In the genomic region with DNA sequence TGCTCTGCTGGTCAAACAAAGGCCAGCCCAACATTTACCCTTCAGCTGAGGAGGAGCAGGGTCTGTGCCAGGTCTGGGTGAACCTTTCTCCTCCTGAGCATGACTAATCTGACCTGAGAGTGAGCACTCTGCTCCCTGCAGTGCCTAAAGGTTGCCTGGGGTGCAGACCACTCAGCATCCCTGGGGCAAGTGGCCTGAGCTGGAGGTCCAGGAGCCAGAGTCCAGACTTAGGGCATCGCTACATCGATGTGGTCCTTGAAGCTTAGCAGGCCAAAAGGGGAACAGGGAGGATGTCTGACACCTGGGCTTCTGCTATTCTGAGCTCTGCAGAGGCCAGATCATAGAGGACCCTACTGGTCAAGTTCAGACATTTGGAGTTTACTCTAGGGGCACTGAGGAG, we compare ENCODE assay signal across 32 cellular contexts.
"Had no signal": no experiment of that assay in that cellular context is flagged by ENCODE, and none has a peak within 500 bp of the region (broad histone marks: within the 10 kb centered on the region; RNA-seq: fewer than 3 reads in every experiment).

No MANE protein-coding gene starts in this region.

- H3K4me1 ChIP-seq: ascending aorta, breast epithelium, colonic mucosa, gastrocnemius medialis, heart left ventricle had no signal

- H3K27ac Mint-ChIP-seq: activated B cell treated with CpG ODN at 0.5 μM for 24 hours; activated CD4-positive, alpha-beta memory T cell treated with anti-CD3 and anti-CD28 coated beads for 36 hours; activated CD8-positive, alpha-beta memory T cell treated with anti-CD3 and anti-CD28 coated beads, Interleukin-2, amount 10 ng/mL, durations not matched to agents 7 days and 5 days; activated CD8-positive, alpha-beta T cell treated with anti-CD3 and anti-CD28 coated beads, Interleukin-2, amount 10 ng/mL, durations not matched to agents 7 days and 5 days; activated naive CD8-positive, alpha-beta T cell; activated T-helper 17 cell treated with anti-CD3 and anti-CD28 coated beads, Interleukin-2, amount 50 U/mL, for 72 hours; brain; T-cell; T-helper 1 cell treated with Interleukin-12 subunit alpha and Interleukin-12 subunit beta and Interleukin-4 antibody, amounts not matched to agents 30 μg/mL and 1 μg/mL, for 36 hours had no signal

- DNase-seq: activated B cell treated with CpG ODN at 0.5 μM for 24 hours; activated CD4-positive, alpha-beta memory T cell treated with anti-CD3 and anti-CD28 coated beads for 36 hours; activated CD4-positive, alpha-beta T cell treated with anti-CD3 and anti-CD28 coated beads for 48 hours; activated CD8-positive, alpha-beta memory T cell treated with anti-CD3 and anti-CD28 coated beads, Interleukin-2, amount 10 ng/mL, durations not matched to agents 7 days and 5 days; activated CD8-positive, alpha-beta T cell treated with anti-CD3 and anti-CD28 coated beads, Interleukin-2, amount 10 ng/mL, durations not matched to agents 7 days and 5 days; activated effector memory CD4-positive, alpha-beta T cell treated with Interleukin-2 at 50 U/mL for 16 hours; activated gamma-delta T cell treated with Interleukin-2 at 50 U/mL for 16 hours; activated naive CD4-positive, alpha-beta T cell treated with anti-CD3 and anti-CD28 coated beads, Interleukin-2, amount 50 U/mL, for 16 hours; activated naive CD4-positive, alpha-beta T cell treated with Interleukin-2 at 50 U/mL for 16 hours; activated T-cell treated with anti-CD3 and anti-CD28 coated beads, Interleukin-2, amount 50 U/mL, for 4 hours; central memory CD4-positive, alpha-beta T cell; cerebellar nuclear complex; colonic mucosa; effector memory CD4-positive, alpha-beta T cell; erythroblast; foreskin keratinocyte; gastrocnemius medialis; glutamatergic neuron; heart left ventricle; SW 1271; T-cell; T1000; WERI-Rb-1 had no signal

- H3K9me3 Mint-ChIP-seq: activated B cell treated with CpG ODN at 0.5 μM for 24 hours; activated CD4-positive, alpha-beta memory T cell treated with anti-CD3 and anti-CD28 coated beads for 36 hours; activated T-cell treated with anti-CD3 and anti-CD28 coated beads, Interleukin-2, amount 50 U/mL, for 4 hours; activated T-helper 17 cell treated with anti-CD3 and anti-CD28 coated beads, Interleukin-2, amount 50 U/mL, for 72 hours; brain; T-cell; T-helper 1 cell treated with Interleukin-12 subunit alpha and Interleukin-12 subunit beta and Interleukin-4 antibody, amounts not matched to agents 30 μg/mL and 1 μg/mL, for 36 hours had no signal

- H3K36me3 ChIP-seq: ascending aorta, breast epithelium, cardiac muscle cell, colonic mucosa, esophagus muscularis mucosa, gastrocnemius medialis, heart left ventricle, WERI-Rb-1 had no signal

- H3K4me3 ChIP-seq: ascending aorta, breast epithelium, cardiac muscle cell, colonic mucosa, esophagus muscularis mucosa, gastrocnemius medialis, heart left ventricle had no signal

- H3K27me3 ChIP-seq: ascending aorta, breast epithelium, cardiac muscle cell, colonic mucosa, gastrocnemius medialis, heart left ventricle had no signal

- H3K36me3 Mint-ChIP-seq: activated CD4-positive, alpha-beta memory T cell treated with anti-CD3 and anti-CD28 coated beads for 36 hours; activated CD8-positive, alpha-beta memory T cell treated with anti-CD3 and anti-CD28 coated beads, Interleukin-2, amount 10 ng/mL, durations not matched to agents 7 days and 5 days; activated naive CD8-positive, alpha-beta T cell; brain; T-cell had no signal

- H3K9me3 ChIP-seq: ascending aorta, breast epithelium, colonic mucosa, esophagus muscularis mucosa, gastrocnemius medialis, heart left ventricle had no signal

- H3K4me1 Mint-ChIP-seq: activated CD8-positive, alpha-beta memory T cell treated with anti-CD3 and anti-CD28 coated beads, Interleukin-2, amount 10 ng/mL, durations not matched to agents 7 days and 5 days; activated T-helper 17 cell treated with anti-CD3 and anti-CD28 coated beads, Interleukin-2, amount 50 U/mL, for 72 hours; T-cell had no signal

- H3K4me3 Mint-ChIP-seq: activated B cell treated with CpG ODN at 0.5 μM for 24 hours; activated CD4-positive, alpha-beta memory T cell treated with anti-CD3 and anti-CD28 coated beads for 36 hours; activated CD8-positive, alpha-beta memory T cell treated with anti-CD3 and anti-CD28 coated beads, Interleukin-2, amount 10 ng/mL, durations not matched to agents 7 days and 5 days; activated CD8-positive, alpha-beta T cell treated with anti-CD3 and anti-CD28 coated beads, Interleukin-2, amount 10 ng/mL, durations not matched to agents 7 days and 5 days; activated naive CD8-positive, alpha-beta T cell; activated T-cell treated with anti-CD3 and anti-CD28 coated beads, Interleukin-2, amount 50 U/mL, for 4 hours; activated T-helper 17 cell treated with anti-CD3 and anti-CD28 coated beads, Interleukin-2, amount 50 U/mL, for 72 hours; brain; T-cell; T-helper 1 cell treated with Interleukin-12 subunit alpha and Interleukin-12 subunit beta and Interleukin-4 antibody, amounts not matched to agents 30 μg/mL and 1 μg/mL, for 36 hours had no signal

- H3K27ac ChIP-seq: ascending aorta, breast epithelium, cardiac muscle cell, colonic mucosa, esophagus muscularis mucosa, foreskin keratinocyte, gastrocnemius medialis, heart left ventricle, WERI-Rb-1 had no signal

- ATAC-seq: activated CD4-positive, CD25-positive, alpha-beta regulatory T cell treated with anti-CD3 and anti-CD28 coated beads, Interleukin-2, amount 50 U/mL, for 24 hours; activated CD8-positive, alpha-beta memory T cell treated with anti-CD3 and anti-CD28 coated beads, Interleukin-2, amount 10 ng/mL, durations not matched to agents 7 days and 5 days; activated CD8-positive, alpha-beta T cell treated with anti-CD3 and anti-CD28 coated beads, Interleukin-2, amount 10 ng/mL, durations not matched to agents 7 days and 5 days; activated T-cell treated with anti-CD3 and anti-CD28 coated beads, Interleukin-2, amount 50 U/mL, for 4 hours; activated T-helper 17 cell treated with anti-CD3 and anti-CD28 coated beads, Interleukin-2, amount 50 U/mL, for 72 hours; foreskin keratinocyte; gastrocnemius medialis; heart left ventricle; T-cell had no signal
